In genomic region chr6:148747493-148748160, GRCh38 we compare ENCODE assay signal across 9 cellular contexts. TPM values are rescaled to one million over a fixed set of nuclear protein-coding genes. Genes with fewer than 3 reads are reported as not detected.
DNase-seq lines count a peak whose midpoint lies in the region; ATAC-seq, FAIRE-seq and TF ChIP-seq lines count a peak whose summit lies in the region.
"Had no signal": no experiment of that assay in that cellular context is flagged by ENCODE, and none has a peak within 500 bp of the region (broad histone marks: within the 10 kb centered on the region; RNA-seq: fewer than 3 reads in every experiment).

No MANE protein-coding gene starts in this region.

- peak overlapping the region; percentile 85 for H3K27ac ChIP-seq in RWPE1
- H3K27ac ChIP-seq in right cardiac atrium (ENCODE audit: low read length), result no peak overlapping the region

- no peaks in the 10 kb centered on the region for H3K9me3 Mint-ChIP-seq in activated naive CD8-positive, alpha-beta T cell treated with anti-CD3 and anti-CD28 coated beads, Interleukin-2, amount 50 U/mL, for 24 hours

- intact Hi-C loops in right cardiac atrium (cut with DNase I), result loop anchor here in 3 of 4 donors (5.0 to 10.0 kb wide), 3 partner anchors 197 to 205 kb away; no protein-coding TSS in a partner anchor

- DNase-seq in GM03348 (ENCODE audit: low spot score) (peak; percentile 33), RWPE1 (ENCODE audit: low spot score) (peak; percentile 44), right cardiac atrium (peak; percentile 38 to 77 (median 76)), retina (peak; percentile 90), HTR-8/SVneo (ENCODE audit: insufficient read length, low spot score) (no peak)
- DNase-seq in activated naive CD8-positive, alpha-beta T cell treated with anti-CD3 and anti-CD28 coated beads, Interleukin-2, amount 50 U/mL, for 24 hours, result peak; percentile 42

- peak overlapping the region; percentile 66 for H3K4me3 Mint-ChIP-seq in activated naive CD8-positive, alpha-beta T cell treated with anti-CD3 and anti-CD28 coated beads, Interleukin-2, amount 50 U/mL, for 24 hours

- H3K27me3 ChIP-seq in right cardiac atrium (ENCODE audit: control insufficient read depth, insufficient read depth), result no peaks in the 10 kb centered on the region

- H3K4me3 ChIP-seq in right cardiac atrium (ENCODE audit: low read length), result peak overlapping the region; percentile 79

- H3K4me1 ChIP-seq in right cardiac atrium (ENCODE audit: control insufficient read depth, insufficient read depth, low read length), result no peaks in the 10 kb centered on the region

- POLR2A ChIA-PET in RWPE1 (lab: Yijun Ruan, JAX; ENCODE audit: low non-redundant PET), result no interaction called here

- H3K27ac Mint-ChIP-seq in activated naive CD8-positive, alpha-beta T cell treated with anti-CD3 and anti-CD28 coated beads, Interleukin-2, amount 50 U/mL, for 24 hours, result no peak overlapping the region

- CTCF ChIA-PET in RWPE1 (lab: Yijun Ruan, JAX), result interaction anchor here (0.6 kb wide), 2 partner anchors 48 to 201 kb away, joined by 3 to 4 read pairs; no protein-coding TSS in a partner anchor

- ATAC-seq in HG02759 (IDR thresholded peaks at IDR 0.05; ENCODE audit: unreplicated experiment), result peak; percentile 51
- ATAC-seq in activated naive CD8-positive, alpha-beta T cell treated with anti-CD3 and anti-CD28 coated beads, Interleukin-2, amount 50 U/mL, for 24 hours, result peak; percentile 47
- peak; percentile 42 to 59 for ATAC-seq in right cardiac atrium
- ATAC-seq in GM19397 (IDR thresholded peaks at IDR 0.05; ENCODE audit: unreplicated experiment), result no peak

- H3K9me3 ChIP-seq in right cardiac atrium (ENCODE audit: control insufficient read depth, low read length), result no peaks in the 10 kb centered on the region

- H3K36me3 Mint-ChIP-seq in activated naive CD8-positive, alpha-beta T cell treated with anti-CD3 and anti-CD28 coated beads, Interleukin-2, amount 50 U/mL, for 24 hours (ENCODE audit: low read depth), result no peaks in the 10 kb centered on the region

- H3K27me3 Mint-ChIP-seq in activated naive CD8-positive, alpha-beta T cell treated with anti-CD3 and anti-CD28 coated beads, Interleukin-2, amount 50 U/mL, for 24 hours, result peaks cover 44% of the 10 kb centered on the region

- WGBS in right cardiac atrium, result under 1% methylated on average over 66 of the region's 66 CpGs

- H3K4me1 Mint-ChIP-seq in activated naive CD8-positive, alpha-beta T cell treated with anti-CD3 and anti-CD28 coated beads, Interleukin-2, amount 50 U/mL, for 24 hours, result peaks cover 23% of the 10 kb centered on the region

- FAIRE-seq in HTR-8/SVneo (lab: Jason Lieb, UNC), result no peak
- FAIRE-seq: colon had no signal

- TF ChIP-seq CTCF in RWPE1 (conservative IDR thresholded peaks at IDR 0.05; ENCODE audit: low read depth), result no peak

RNA-seq across cellular contexts. Expression of gene UST, which starts 0.8 kb away (rescaled TPM):
- 1 to 10 TPM; 4.4 to 5.9 (median 4.9) TPM for total RNA-seq in right cardiac atrium
- 5.1 TPM for polyA plus RNA-seq in right cardiac atrium
